Comparison of ENCODE assay signal across 23 cellular contexts in genomic region chr10:124254519-124254918, GRCh38.
"Had no signal": no experiment of that assay in that cellular context is flagged by ENCODE, and none has a peak within 500 bp of the region (broad histone marks: within the 10 kb centered on the region; RNA-seq: fewer than 3 reads in every experiment).

No MANE protein-coding gene starts in this region.

- H3K4me3 ChIP-seq: coronary artery, dorsolateral prefrontal cortex, gastrocnemius medialis, hepatocyte, pancreas, prostate gland, smooth muscle cell, tibial nerve had no signal

- H3K27me3 ChIP-seq: brain microvascular endothelial cell, dorsolateral prefrontal cortex, gastrocnemius medialis, hepatocyte, pancreas, tibial nerve had no signal

- DNase-seq: activated CD4-positive, alpha-beta T cell treated with anti-CD3 and anti-CD28 coated beads for 36 hours; activated CD4-positive, CD25-positive, alpha-beta regulatory T cell; activated gamma-delta T cell; activated naive CD4-positive, alpha-beta T cell treated with anti-CD3 and anti-CD28 coated beads, Interleukin-2, amount 10 ng/mL, durations not matched to agents 7 days and 5 days; activated naive CD8-positive, alpha-beta T cell treated with anti-CD3 and anti-CD28 coated beads, Interleukin-2, amount 10 ng/mL, durations not matched to agents 7 days and 5 days; amniotic stem cell; brain microvascular endothelial cell; dorsolateral prefrontal cortex; effector memory CD4-positive, alpha-beta T cell; gastrocnemius medialis; kidney; nephron progenitor cell; pancreas; stimulated activated CD4-positive, alpha-beta T cell treated with anti-CD3 and anti-CD28 coated beads, Interleukin-15, amount 100 ng/mL, for 24 hours; stimulated activated CD4-positive, alpha-beta T cell treated with anti-CD3 and anti-CD28 coated beads, Interleukin-2, amount 100 ng/mL, for 24 hours; stimulated activated naive B cell treated with anti-CD40 and anti-IgM and Interleukin-4, amounts not matched to agents 10 μg/mL and 1 μg/mL and 100 μg/mL, for 72 hours; T-helper 1 cell had no signal

- H3K36me3 ChIP-seq: brain microvascular endothelial cell, gastrocnemius medialis, pancreas, prostate gland, tibial nerve had no signal

- H3K4me1 ChIP-seq: prostate gland had no signal

- H3K9me3 ChIP-seq: gastrocnemius medialis, pancreas, prostate gland had no signal

- H3K27ac ChIP-seq: brain microvascular endothelial cell, coronary artery, dorsolateral prefrontal cortex, gastrocnemius medialis, hepatocyte, pancreas, prostate gland, tibial nerve had no signal

- ATAC-seq: activated CD4-positive, alpha-beta T cell treated with anti-CD3 and anti-CD28 coated beads for 36 hours; gastrocnemius medialis; left colon; pancreas; stimulated activated naive B cell treated with anti-CD40 and anti-IgM and Interleukin-4, amounts not matched to agents 10 μg/mL and 1 μg/mL and 100 μg/mL, for 72 hours had no signal
